Comparison of ENCODE assay signal across 9 cellular contexts in genomic region chr21:41542727-41543126, GRCh38. TPM values are rescaled to one million over a fixed set of nuclear protein-coding genes. Genes with fewer than 3 reads are reported as not detected.
"Had no signal": no experiment of that assay in that cellular context is flagged by ENCODE, and none has a peak within 500 bp of the region (broad histone marks: within the 10 kb centered on the region; RNA-seq: fewer than 3 reads in every experiment).

No MANE protein-coding gene starts in this region.

- H3K4me3 ChIP-seq: GM23248, HAP-1 had no signal

- H3K4me1 ChIP-seq: HAP-1 had no signal

- H3K36me3 ChIP-seq: HAP-1 had no signal

- H3K27ac Mint-ChIP-seq: IgD-negative memory B cell had no signal

- DNase-seq: GM23248, H7, KBM-7 had no signal

- H2AFZ ChIP-seq: GM23248 had no signal

- ATAC-seq: HCT116, HepG2 had no signal

- H3K27ac ChIP-seq: GM23248, HL-60 had no signal

- H3K4me3 Mint-ChIP-seq: IgD-negative memory B cell had no signal

- H3K9me3 ChIP-seq: HAP-1 had no signal

- H3K9ac ChIP-seq: GM23248 had no signal

- H3K9me3 Mint-ChIP-seq: IgD-negative memory B cell had no signal

RNA-seq across cellular contexts. Expression of gene TMPRSS2, which starts 34.8 kb away (rescaled TPM):
- total RNA-seq: GM23248, HT1080 had no signal
- polyA plus RNA-seq: GM23248, IgD-negative memory B cell had no signal
